Comparison of ENCODE assay signal across 1 cellular context in the genomic region with DNA sequence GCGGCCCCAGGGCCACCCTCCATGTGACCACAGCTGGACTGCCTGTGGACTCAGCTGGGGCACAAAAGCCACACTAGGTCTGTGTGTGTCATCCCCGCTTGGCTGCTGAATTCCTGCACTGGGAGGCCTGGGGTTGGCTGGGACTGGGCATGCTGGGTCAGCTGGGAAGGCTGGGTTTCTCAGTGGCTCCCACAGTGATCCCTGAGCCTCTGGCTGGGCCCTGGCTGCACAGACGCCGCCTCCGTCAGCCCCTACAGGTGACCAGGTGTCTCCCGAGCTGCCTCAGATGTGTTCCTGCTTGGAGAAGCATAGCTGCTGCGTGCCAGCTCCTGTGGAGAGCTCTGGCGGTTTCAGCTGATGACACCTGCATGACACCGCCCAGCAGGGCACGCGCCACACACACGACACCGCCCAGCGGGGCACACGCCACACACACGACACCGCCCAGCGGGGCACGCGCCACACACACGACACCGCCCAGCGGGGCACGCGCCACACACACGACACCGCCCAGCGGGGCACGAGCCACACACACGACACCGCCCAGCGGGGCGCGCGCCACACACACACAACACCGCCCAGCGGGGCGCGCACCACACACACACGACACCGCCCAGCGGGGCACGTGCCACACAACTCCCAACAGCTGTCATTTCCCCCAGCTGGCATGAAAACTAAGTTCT.
TF ChIP-seq lines count a peak whose summit lies in the region.

No MANE protein-coding gene starts in this region.

TF ChIP-seq in WTC11, 78 proteins besides CTCF, POLR2A, EP300 and RAD21 (continued from another document):
- TF ChIP-seq, protein P1, sequence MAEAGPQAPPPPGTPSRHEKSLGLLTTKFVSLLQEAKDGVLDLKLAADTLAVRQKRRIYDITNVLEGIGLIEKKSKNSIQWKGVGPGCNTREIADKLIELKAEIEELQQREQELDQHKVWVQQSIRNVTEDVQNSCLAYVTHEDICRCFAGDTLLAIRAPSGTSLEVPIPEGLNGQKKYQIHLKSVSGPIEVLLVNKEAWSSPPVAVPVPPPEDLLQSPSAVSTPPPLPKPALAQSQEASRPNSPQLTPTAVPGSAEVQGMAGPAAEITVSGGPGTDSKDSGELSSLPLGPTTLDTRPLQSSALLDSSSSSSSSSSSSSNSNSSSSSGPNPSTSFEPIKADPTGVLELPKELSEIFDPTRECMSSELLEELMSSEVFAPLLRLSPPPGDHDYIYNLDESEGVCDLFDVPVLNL (CRISPR knock-in tag; IDR thresholded peaks at IDR 0.05; ENCODE audit: borderline replicate concordance, low read depth): no peak
- TF ChIP-seq TEAD1 (CRISPR knock-in tag; IDR thresholded peaks at IDR 0.05) (no peak), GTF2I (CRISPR knock-in tag; conservative IDR thresholded peaks at IDR 0.05) (no peak), CBFB (CRISPR knock-in tag; IDR thresholded peaks at IDR 0.05; ENCODE audit: low read depth) (no peak)
